In genomic region chr11:68441466-68442230, GRCh38 we compare ENCODE assay signal across 8 cellular contexts. TPM values are rescaled to one million over a fixed set of nuclear protein-coding genes. Genes with fewer than 3 reads are reported as not detected.
A peak's percentile ranks its signal among the peaks of the same experiment; 100 is the strongest.
DNase-seq lines count a peak whose midpoint lies in the region; ATAC-seq, FAIRE-seq and TF ChIP-seq lines count a peak whose summit lies in the region.
"Had no signal": no experiment of that assay in that cellular context is flagged by ENCODE, and none has a peak within 500 bp of the region (broad histone marks: within the 10 kb centered on the region; RNA-seq: fewer than 3 reads in every experiment).

No MANE protein-coding gene starts in this region.

- no peak for ATAC-seq in T-helper 17 cell

- H3K36me3 ChIP-seq in MG63: no peaks in the 10 kb centered on the region; the same call in none of the 2 replicates

- H3K27me3 ChIP-seq in MG63: no peaks in the 10 kb centered on the region

- H3K4me1 Mint-ChIP-seq in osteocyte (ENCODE audit: unreplicated experiment) (peaks cover 58% of the 10 kb centered on the region), T-helper 17 cell (no peaks in the 10 kb centered on the region)

- FAIRE-seq in GM12891 (lab: Jason Lieb, UNC): peak; percentile 61

- TF ChIP-seq CTCF in astrocyte of the spinal cord (IDR thresholded peaks at IDR 0.05; ENCODE audit: low read depth, low read length) (no peak), osteocyte (IDR thresholded peaks at IDR 0.05) (no peak)

- no peaks in the 10 kb centered on the region for H3K27me3 Mint-ChIP-seq in osteocyte (ENCODE audit: unreplicated experiment)
- H3K27me3 Mint-ChIP-seq in T-helper 17 cell: no peaks in the 10 kb centered on the region

- TF ChIP-seq POLR2A in GM12891 (IDR thresholded peaks at IDR 0.05; ENCODE audit: low read depth, low read length): no peak

- peaks cover 26% of the 10 kb centered on the region for H3K36me3 Mint-ChIP-seq in osteocyte (ENCODE audit: unreplicated experiment)
- H3K36me3 Mint-ChIP-seq in T-helper 17 cell (ENCODE audit: low read depth): no peaks in the 10 kb centered on the region

- in situ Hi-C loops in astrocyte of the spinal cord (cut with HindIII; ENCODE audit: low sequenced_read_pairs): no loop called here

- H3K4me3 ChIP-seq in astrocyte of the spinal cord (ENCODE audit: low read depth, low read length) (no peak overlapping the region), MG63 (no peak overlapping the region)

- DNase-seq in GM12891 (ENCODE audit: insufficient read length, low spot score) (no peak), NCI-H146 treated with DMSO at 0.1 percent for 48 hours (lab: John Stamatoyannopoulos, UW; ENCODE audit: unreplicated experiment) (peak; percentile 91), astrocyte of the spinal cord (ENCODE audit: low read depth, low spot score) (peak; percentile 76), osteocyte (ENCODE audit: extremely low spot score, unreplicated experiment) (no peak), NCI-H2196 (lab: John Stamatoyannopoulos, UW; ENCODE audit: unreplicated experiment) (no peak), MG63 (no peak), T-helper 17 cell (no peak)

- H3K9me3 ChIP-seq in MG63 (no peaks in the 10 kb centered on the region), T-helper 17 cell (ENCODE audit: control insufficient read depth, low read length, poor library complexity, severe bottlenecking) (no peaks in the 10 kb centered on the region)

- no peak overlapping the region for H3K4me3 Mint-ChIP-seq in osteocyte (ENCODE audit: unreplicated experiment)
- H3K4me3 Mint-ChIP-seq in T-helper 17 cell: no peak overlapping the region
- H3K4me3 Mint-ChIP-seq: neural crest cell had no signal

- H3K9me3 Mint-ChIP-seq in osteocyte (ENCODE audit: unreplicated experiment): no peaks in the 10 kb centered on the region
- H3K9me3 Mint-ChIP-seq: neural crest cell had no signal

- H3K27ac Mint-ChIP-seq in osteocyte (ENCODE audit: unreplicated experiment) (peak overlapping the region; percentile 92), T-helper 17 cell (no peak overlapping the region)

TF ChIP-seq in GM12891, 5 proteins besides CTCF, POLR2A, EP300 and RAD21:
- TF ChIP-seq TAF1 (IDR thresholded peaks at IDR 0.05; ENCODE audit: low read depth, low read length) (no peak), SPI1 (IDR thresholded peaks at IDR 0.05; ENCODE audit: low read depth, low read length) (no peak), POU2F2 (IDR thresholded peaks at IDR 0.05; ENCODE audit: low read depth, low read length) (no peak), PAX5 (IDR thresholded peaks at IDR 0.05; ENCODE audit: insufficient read depth, low read length, severe bottlenecking) (no peak), POLR2AphosphoS5 (IDR thresholded peaks at IDR 0.05; ENCODE audit: low read depth, low read length) (no peak)
TF ChIP-seq in GM12891: peak in this region for 0.

RNA-seq across cellular contexts. Expression of gene PPP6R3, which starts 18.9 kb away (rescaled TPM):
- polyA plus RNA-seq in GM12891 (2012; ENCODE audit: low read depth, missing spikeins): 31.2 TPM
- total RNA-seq in osteocyte (86.6 and 87.8 TPM in 2 replicates), T-helper 17 cell (100 to 1,000 TPM; 134 to 136 TPM)
- 68.5 and 143 TPM in 2 replicates for total RNA-seq in MG63 (2014; rRNA removed; shearing (Covaris generic); ENCODE audit: low replicate concordance)

Comparison
In these comparisons a context has a peak if more than half of its experiments do, and no peak if none do; other contexts are left out.
1. DNase-seq: peak in NCI-H146 treated with DMSO at 0.1 percent for 48 hours (single experiment) and astrocyte of the spinal cord (single experiment); none in GM12891 (single experiment), osteocyte (single experiment), NCI-H2196 (single experiment), MG63 (single experiment) and T-helper 17 cell (0 of 3).